Comparison of ENCODE assay signal across 28 cellular contexts in the genomic region with DNA sequence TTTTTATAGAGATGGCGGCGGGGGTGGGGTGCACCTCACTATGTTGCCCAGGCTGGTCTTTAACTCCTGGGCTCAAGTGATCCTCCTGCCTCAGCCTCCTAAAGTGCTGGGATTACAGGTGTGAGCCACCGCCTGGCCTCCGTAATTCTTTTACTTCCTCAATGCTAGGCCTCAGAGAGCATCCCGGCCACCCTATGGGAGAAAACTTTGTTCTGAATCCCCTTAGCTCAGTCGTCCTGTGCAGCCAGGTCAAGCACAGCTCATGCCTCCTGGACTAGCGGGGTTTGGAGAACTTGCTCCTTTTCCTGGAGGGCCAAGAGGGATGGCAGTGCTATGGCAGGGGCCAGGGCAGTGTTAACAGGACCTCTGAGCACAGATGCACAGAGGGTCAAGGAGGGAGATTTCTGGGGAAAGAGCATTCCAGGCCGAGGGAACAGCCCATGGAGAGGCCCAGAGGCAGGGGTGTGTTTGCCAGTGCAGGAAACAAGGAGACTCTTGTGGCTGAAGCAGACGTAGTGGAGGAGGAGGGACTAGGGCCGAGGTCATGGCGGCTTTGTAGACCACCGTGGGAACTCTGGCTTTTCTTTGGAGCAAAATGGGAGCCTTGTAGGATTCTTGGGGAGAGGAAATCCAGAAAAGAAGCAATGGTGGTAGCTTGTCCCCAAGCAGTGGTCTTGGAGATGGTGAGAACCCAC.
"Had no signal": no experiment of that assay in that cellular context is flagged by ENCODE, and none has a peak within 500 bp of the region (broad histone marks: within the 10 kb centered on the region; RNA-seq: fewer than 3 reads in every experiment).

No MANE protein-coding gene starts in this region.

- ATAC-seq: activated naive CD8-positive, alpha-beta T cell treated with anti-CD3 and anti-CD28 coated beads, Interleukin-2, amount 50 U/mL, for 24 hours; left lung; sciatic nerve; stimulated activated naive CD8-positive, alpha-beta T cell treated with anti-CD3 and anti-CD28 coated beads, Interleukin-15, Interleukin-2, amounts not matched to agents 100 U/mL and 50 U/mL, for 24 hours; T-helper 17 cell had no signal

- DNase-seq: activated CD4-positive, alpha-beta memory T cell treated with anti-CD3 and anti-CD28 coated beads, Interleukin-2, amount 10 ng/mL, durations not matched to agents 7 days and 5 days; activated CD4-positive, alpha-beta T cell treated with anti-CD3 and anti-CD28 coated beads for 1 hour; activated CD4-positive, alpha-beta T cell treated with anti-CD3 and anti-CD28 coated beads, Interleukin-2, amount 10 ng/mL, durations not matched to agents 7 days and 5 days; activated CD8-positive, alpha-beta memory T cell treated with anti-CD3 and anti-CD28 coated beads, Interleukin-2, amount 50 U/mL, for 48 hours; activated naive CD8-positive, alpha-beta T cell treated with anti-CD3 and anti-CD28 coated beads, Interleukin-2, amount 50 U/mL, for 24 hours; activated T-cell treated with anti-CD3 and anti-CD28 coated beads, Interleukin-2, amount 50 U/mL, for 24 hours; amygdala; caudate nucleus; effector CD8-positive, alpha-beta T cell; esophagus squamous epithelium; foreskin melanocyte; mesendoderm; nephron progenitor cell; ovary; retina; small intestine; stimulated activated CD4-positive, alpha-beta T cell treated with anti-CD3 and anti-CD28 coated beads, Interleukin-1b, Interleukin-23, amount 100 ng/mL, for 48 hours; stimulated activated naive CD8-positive, alpha-beta T cell treated with anti-CD3 and anti-CD28 coated beads, Interleukin-15, Interleukin-2, amounts not matched to agents 100 U/mL and 50 U/mL, for 24 hours; T-helper 17 cell; T1000; testis had no signal

- H3K27ac ChIP-seq: epithelial cell of prostate, esophagus squamous epithelium, left lung, neutrophil, ovary, prostate gland, testis, transverse colon had no signal

- H3K9me3 ChIP-seq: esophagus squamous epithelium, left lung, neutrophil, ovary, prostate gland, testis, transverse colon had no signal

- H3K27me3 ChIP-seq: esophagus squamous epithelium, left lung, neutrophil, ovary, testis, transverse colon had no signal

- H3K4me3 ChIP-seq: esophagus squamous epithelium, left lung, lung, ovary, prostate gland, testis, transverse colon had no signal

- H3K36me3 ChIP-seq: esophagus squamous epithelium, left lung, neutrophil, ovary, prostate gland, transverse colon had no signal

- H3K4me1 ChIP-seq: prostate gland had no signal
